ENCODE assay signal across 8 cellular contexts in genomic region chr11:66958232-66958955, GRCh38. TPM values are rescaled to one million over a fixed set of nuclear protein-coding genes. Genes with fewer than 3 reads are reported as not detected.
DNase-seq lines count a peak whose midpoint lies in the region; ATAC-seq and TF ChIP-seq lines count a peak whose summit lies in the region.

A gene with protein sequence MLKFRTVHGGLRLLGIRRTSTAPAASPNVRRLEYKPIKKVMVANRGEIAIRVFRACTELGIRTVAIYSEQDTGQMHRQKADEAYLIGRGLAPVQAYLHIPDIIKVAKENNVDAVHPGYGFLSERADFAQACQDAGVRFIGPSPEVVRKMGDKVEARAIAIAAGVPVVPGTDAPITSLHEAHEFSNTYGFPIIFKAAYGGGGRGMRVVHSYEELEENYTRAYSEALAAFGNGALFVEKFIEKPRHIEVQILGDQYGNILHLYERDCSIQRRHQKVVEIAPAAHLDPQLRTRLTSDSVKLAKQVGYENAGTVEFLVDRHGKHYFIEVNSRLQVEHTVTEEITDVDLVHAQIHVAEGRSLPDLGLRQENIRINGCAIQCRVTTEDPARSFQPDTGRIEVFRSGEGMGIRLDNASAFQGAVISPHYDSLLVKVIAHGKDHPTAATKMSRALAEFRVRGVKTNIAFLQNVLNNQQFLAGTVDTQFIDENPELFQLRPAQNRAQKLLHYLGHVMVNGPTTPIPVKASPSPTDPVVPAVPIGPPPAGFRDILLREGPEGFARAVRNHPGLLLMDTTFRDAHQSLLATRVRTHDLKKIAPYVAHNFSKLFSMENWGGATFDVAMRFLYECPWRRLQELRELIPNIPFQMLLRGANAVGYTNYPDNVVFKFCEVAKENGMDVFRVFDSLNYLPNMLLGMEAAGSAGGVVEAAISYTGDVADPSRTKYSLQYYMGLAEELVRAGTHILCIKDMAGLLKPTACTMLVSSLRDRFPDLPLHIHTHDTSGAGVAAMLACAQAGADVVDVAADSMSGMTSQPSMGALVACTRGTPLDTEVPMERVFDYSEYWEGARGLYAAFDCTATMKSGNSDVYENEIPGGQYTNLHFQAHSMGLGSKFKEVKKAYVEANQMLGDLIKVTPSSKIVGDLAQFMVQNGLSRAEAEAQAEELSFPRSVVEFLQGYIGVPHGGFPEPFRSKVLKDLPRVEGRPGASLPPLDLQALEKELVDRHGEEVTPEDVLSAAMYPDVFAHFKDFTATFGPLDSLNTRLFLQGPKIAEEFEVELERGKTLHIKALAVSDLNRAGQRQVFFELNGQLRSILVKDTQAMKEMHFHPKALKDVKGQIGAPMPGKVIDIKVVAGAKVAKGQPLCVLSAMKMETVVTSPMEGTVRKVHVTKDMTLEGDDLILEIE (minus strand): TSS chr11:66958383. CDS start chr11:66872159, 86,224 bp downstream.

- H3K4me1 ChIP-seq in PC-9 (replicated peaks; ENCODE audit: insufficient read depth) (peaks cover 22% of the 10 kb centered on the region), mucosa of rectum (ENCODE audit: control insufficient read depth in 2 of 2, insufficient read depth in 2 of 2, low read length in 2 of 2) (peaks cover 11 to 15% of the 10 kb centered on the region in 2 donors)

- H3K4me3 ChIP-seq in PC-9 (peak within 1 kb of the TSS; percentile 63), mucosa of rectum (ENCODE audit: low read length in 2 of 2) (peak within 1 kb of the TSS; percentile 76 to 78)

- in situ Hi-C loops in Caki2 (cut with HindIII; ENCODE audit: low pct_unique_long_range_greater_than_20kb, low sequenced_read_pairs) = no loop called here

- no peaks in the 10 kb centered on the region for H4K20me1 ChIP-seq in PC-9 (ENCODE audit: insufficient read depth)

- H3K36me3 ChIP-seq in PC-9 (ENCODE audit: low read depth) (no peaks in the 10 kb centered on the region), mucosa of rectum (ENCODE audit: control insufficient read depth in 2 of 2, insufficient read depth in 2 of 2, low read length in 2 of 2) (no peaks in the 10 kb centered on the region)

- no peak for TF ChIP-seq CTCF in PC-9 (conservative IDR thresholded peaks at IDR 0.05)

- H3K9ac ChIP-seq in mucosa of rectum (ENCODE audit: low read depth in 1 of 2, low read length in 2 of 2) = peak within 1 kb of the TSS; percentile 52 to 70

- DNase-seq in Caki2 (ENCODE audit: low read depth) (peak; percentile 99), HuH-7.5 (ENCODE audit: low spot score) (peak; percentile 100), PC-9 (peak; percentile 99 to 100), erythroblast (lab: John Stamatoyannopoulos, UW) (peak; percentile 98 to 99)
- DNase-seq in activated T-cell treated with anti-CD3 and anti-CD28 coated beads, Interleukin-2, amount 50 U/mL, for 48 hours = peak; percentile 97 to 98
- peak; percentile 93 to 96 for DNase-seq in stimulated activated CD8-positive, alpha-beta memory T cell treated with anti-CD3 and anti-CD28 coated beads, Interleukin-4, amount 100 ng/mL, for 4 hours (ENCODE audit: low read depth in 2 of 2, low spot score in 1 of 2)

- peak; percentile 79 for TF ChIP-seq POLR2A in erythroblast (IDR thresholded peaks at IDR 0.05; ENCODE audit: low read length)

- intact Hi-C loops in PC-9 (cut with micrococcal nuclease; ENCODE audit: unreplicated experiment) = loop anchor here (1.0 to 10.0 kb wide), 5 partner anchors 8 to 356 kb away; no protein-coding TSS in a partner anchor

- H3K79me2 ChIP-seq in PC-9 (ENCODE audit: low read depth) = no peaks in the 10 kb centered on the region

- BruUV-seq in PC-9 (replicated peaks; lab: Mats Ljungman, UMichigan) = no TSS peak

- CTCF ChIA-PET in PC-9 (lab: Charles Lee) = interaction anchor here (0.6 kb wide), 1 partner anchor 96 kb away, joined by 3 read pairs; no protein-coding TSS in a partner anchor

- H2AFZ ChIP-seq in PC-9 = peak within 1 kb of the TSS; percentile 86

- H3K27me3 ChIP-seq in PC-9 (ENCODE audit: insufficient read depth, low read depth) (no peaks in the 10 kb centered on the region), mucosa of rectum (ENCODE audit: control insufficient read depth in 2 of 2, insufficient read depth in 2 of 2, low read length in 2 of 2) (no peaks in the 10 kb centered on the region)

- peak; percentile 92 for ATAC-seq in GM21526 (IDR thresholded peaks at IDR 0.05; ENCODE audit: low FRiP score, unreplicated experiment)

- H3K4me2 ChIP-seq in PC-9 = peak within 1 kb of the TSS; percentile 86

- no peaks in the 10 kb centered on the region for H3K9me2 ChIP-seq in PC-9 (ENCODE audit: insufficient read depth)

- H3K9me3 ChIP-seq in PC-9 (ENCODE audit: insufficient read depth, low read depth) (no peaks in the 10 kb centered on the region), mucosa of rectum (ENCODE audit: control insufficient read depth in 2 of 2, low read length in 2 of 2) (no peaks in the 10 kb centered on the region)

- peaks cover 4% of the 10 kb centered on the region; the same call in 1 of the 2 replicates for H3F3A ChIP-seq in PC-9 (ENCODE audit: insufficient read depth, low read depth)

- H3K27ac ChIP-seq in PC-9 (no peak within 1 kb of the TSS), mucosa of rectum (ENCODE audit: low read depth in 2 of 2, low read length in 2 of 2) (peak within 1 kb of the TSS; percentile 67 to 77)

- POLR2A ChIA-PET in PC-9 (lab: Charles Lee; ENCODE audit: unreplicated experiment) = interaction anchor here (0.5 to 1.2 kb wide), 5 partner anchors 11 to 355 kb away, joined by 3 to 10 read pairs (median 5); no protein-coding TSS in a partner anchor

RNA-seq across cellular contexts. Expression of the gene that starts here (rescaled TPM):
- total RNA-seq in Caki2 (2014; rRNA removed; shearing (Covaris generic); ENCODE audit: low replicate concordance) = 11.9 and 18.4 TPM in 2 replicates
- total RNA-seq in PC-9 (2021) = 34.9 and 38.9 TPM in 2 replicates
